In genomic region chr2:160091381-160091780, GRCh38 we compare ENCODE assay signal across 18 cellular contexts. TPM values are rescaled to one million over a fixed set of nuclear protein-coding genes. Genes with fewer than 3 reads are reported as not detected.
A peak's percentile ranks its signal among the peaks of the same experiment; 100 is the strongest.
DNase-seq lines count a peak whose midpoint lies in the region; ATAC-seq and TF ChIP-seq lines count a peak whose summit lies in the region.
"Had no signal": no experiment of that assay in that cellular context is flagged by ENCODE, and none has a peak within 500 bp of the region (broad histone marks: within the 10 kb centered on the region; RNA-seq: fewer than 3 reads in every experiment).

No MANE protein-coding gene starts in this region.

- dilution Hi-C loops in mammary epithelial cell (cut with HindIII; ENCODE audit: low sequenced_read_pairs), result no loop called here

- H3K27me3 ChIP-seq in mammary epithelial cell (ENCODE audit: insufficient read depth, low read length), result no peaks in the 10 kb centered on the region
- H3K27me3 ChIP-seq: adrenal gland had no signal

- peak overlapping the region; percentile 84 for H3K27ac ChIP-seq in mammary epithelial cell (ENCODE audit: insufficient read depth, low read depth, low read length)
- H3K27ac ChIP-seq: adrenal gland, coronary artery had no signal

- H3K9me3 ChIP-seq in mammary epithelial cell (replicated peaks; ENCODE audit: insufficient read depth, low read length), result peaks cover 24% of the 10 kb centered on the region

- no peaks in the 10 kb centered on the region for H3K79me2 ChIP-seq in mammary epithelial cell (ENCODE audit: insufficient read depth, low read length)

- no peaks in the 10 kb centered on the region for H4K20me1 ChIP-seq in mammary epithelial cell (ENCODE audit: insufficient read depth, low read length)

- peak overlapping the region; percentile 6 for H2AFZ ChIP-seq in mammary epithelial cell (ENCODE audit: low read depth, low read length)

- intact Hi-C loops in mammary epithelial cell (cut with micrococcal nuclease), result no loop called here

- in situ Hi-C loops in mammary epithelial cell (cut with MboI; ENCODE audit: low sequenced_read_pairs in 2 of 2), result loop anchor here in 1 of 2 donors (25.0 kb wide), 1 partner anchor 896 kb away; no protein-coding TSS in a partner anchor

- H3K4me3 ChIP-seq in mammary epithelial cell (replicated peaks in 1 of 3; ENCODE audit: insufficient read depth in 1 of 3, low read depth in 2 of 3, low read length in 3 of 3), result no peak overlapping the region
- H3K4me3 ChIP-seq in fibroblast of the aortic adventitia (ENCODE audit: low read depth, low read length), result no peak overlapping the region
- H3K4me3 ChIP-seq: adrenal gland, coronary artery had no signal

- CTCF ChIA-PET in mammary epithelial cell (lab: Charles Lee; ENCODE audit: low non-redundant PET), result interaction anchor here (0.7 kb wide), 1 partner anchor 972 kb away, joined by 3 read pairs; no protein-coding TSS in a partner anchor

- no peaks in the 10 kb centered on the region for H3K36me3 ChIP-seq in mammary epithelial cell (ENCODE audit: insufficient read depth, low read length)
- H3K36me3 ChIP-seq: adrenal gland had no signal

- no peak overlapping the region for H3K9ac ChIP-seq in mammary epithelial cell (ENCODE audit: insufficient read depth, low read length)

- BruUV-seq in mammary epithelial cell (replicated peaks; lab: Mats Ljungman, UMichigan), result no TSS peak

- H3K4me1 ChIP-seq in mammary epithelial cell (ENCODE audit: insufficient read depth, low read length), result peaks cover 27% of the 10 kb centered on the region
- H3K4me1 ChIP-seq: adrenal gland had no signal

- H3K4me2 ChIP-seq in mammary epithelial cell (ENCODE audit: insufficient read depth, low read depth, low read length), result peak overlapping the region; percentile 37

- DNase-seq in A172 (ENCODE audit: low spot score) (peak; percentile 68), HCEC 1CT (peak; percentile 51), mammary epithelial cell (peak; percentile 91), fibroblast of the aortic adventitia (ENCODE audit: low read depth) (peak; percentile 72)
- DNase-seq in stimulated activated naive CD8-positive, alpha-beta T cell treated with anti-CD3 and anti-CD28 coated beads, Interleukin-15, Interleukin-2, amounts not matched to agents 100 U/mL and 50 U/mL, for 24 hours, result no peak
- DNase-seq: 8988T; activated B cell treated with CpG ODN at 0.5 μM for 24 hours; adrenal gland; CD8-positive, alpha-beta memory T cell; left ventricle myocardium superior; NCI-H187 treated with DMSO at 0.1 percent for 48 hours; NCI-H446 treated with DMSO at 0.1 percent for 48 hours; posterior cingulate gyrus; SHP77 had no signal

- ATAC-seq in GM18868 (IDR thresholded peaks at IDR 0.05; ENCODE audit: unreplicated experiment) (no peak), HG03432 (IDR thresholded peaks at IDR 0.05; ENCODE audit: unreplicated experiment) (no peak), GM18858 (IDR thresholded peaks at IDR 0.05; ENCODE audit: unreplicated experiment) (no peak)
- ATAC-seq in stimulated activated naive CD8-positive, alpha-beta T cell treated with anti-CD3 and anti-CD28 coated beads, Interleukin-15, Interleukin-2, amounts not matched to agents 100 U/mL and 50 U/mL, for 24 hours, result no peak
- ATAC-seq: left ventricle myocardium superior had no signal

- TF ChIP-seq CTCF in mammary epithelial cell (conservative IDR thresholded peaks at IDR 0.05 in 1 of 2, IDR thresholded peaks at IDR 0.05 in 1 of 2; ENCODE audit: extremely low read depth in 1 of 2, insufficient read depth in 1 of 2, low read depth in 1 of 2, low read length in 2 of 2) (no peak), fibroblast of the aortic adventitia (IDR thresholded peaks at IDR 0.05; ENCODE audit: insufficient read depth, low read length) (no peak)

RNA-seq across cellular contexts. Expression of gene PLA2R1, which starts 29.0 kb away (rescaled TPM):
- total RNA-seq in A172 (2014; rRNA removed; shearing (Covaris generic)), result 1.7 and 2.5 TPM in 2 replicates
- 10 to 100 TPM; 10.8 to 17.8 TPM for total RNA-seq in mammary epithelial cell
- polyA plus RNA-seq in mammary epithelial cell, result 5.3 TPM
- polyA minus RNA-seq in mammary epithelial cell, result 10.3 TPM
- total RNA-seq in fibroblast of the aortic adventitia (ENCODE audit: low replicate concordance), result 25.0 and 27.0 TPM in 2 replicates
- total RNA-seq: activated B cell treated with CpG ODN at 0.5 μM for 24 hours; CD8-positive, alpha-beta memory T cell had no signal
- polyA plus RNA-seq: CD8-positive, alpha-beta memory T cell had no signal
